In genomic region chr2:191245046-191245868, GRCh38 we compare ENCODE assay signal across 7 cellular contexts. TPM values are rescaled to one million over a fixed set of nuclear protein-coding genes. Genes with fewer than 3 reads are reported as not detected.
DNase-seq lines count a peak whose midpoint lies in the region; ATAC-seq and TF ChIP-seq lines count a peak whose summit lies in the region.

Gene MYO1B (plus strand): TSS chr2:191245404. CDS start chr2:191276896, 31,492 bp downstream.

- H3K4me1 ChIP-seq in mucosa of descending colon (ENCODE audit: low read depth) = peaks cover 16% of the 10 kb centered on the region

- intact Hi-C loops in mucosa of descending colon (cut with DNase I, micrococcal nuclease) = no loop called here

- CTCF ChIA-PET in activated CD8-positive, alpha-beta T cell treated with anti-CD3 and anti-CD28 coated beads, Interleukin-2, amount 10 ng/mL, durations not matched to agents 7 days and 5 days (lab: Charles Lee) = interaction anchor here (1.3 kb wide), 1 partner anchor 193 kb away, joined by 3 read pairs; no protein-coding TSS in a partner anchor

- peaks cover 11% of the 10 kb centered on the region for H3K4me1 Mint-ChIP-seq in activated CD8-positive, alpha-beta T cell treated with anti-CD3 and anti-CD28 coated beads, Interleukin-2, amount 10 ng/mL, durations not matched to agents 7 days and 5 days (ENCODE audit: low read depth)

- DNase-seq in NCI-H446 (lab: John Stamatoyannopoulos, UW) (peak; percentile 33 to 78), mucosa of descending colon (peak; percentile 83 to 91 (median 86))
- DNase-seq in activated CD8-positive, alpha-beta T cell treated with anti-CD3 and anti-CD28 coated beads, Interleukin-2, amount 10 ng/mL, durations not matched to agents 7 days and 5 days = peak; percentile 60
- DNase-seq in stimulated activated naive CD4-positive, alpha-beta T cell (lab: John Stamatoyannopoulos, UW) = peak; percentile 6 to 42 (median 28)

- peaks cover 22% of the 10 kb centered on the region for H3K27me3 Mint-ChIP-seq in activated CD8-positive, alpha-beta T cell treated with anti-CD3 and anti-CD28 coated beads, Interleukin-2, amount 10 ng/mL, durations not matched to agents 7 days and 5 days (ENCODE audit: low read depth)

- no peaks in the 10 kb centered on the region for H3K9me3 Mint-ChIP-seq in activated CD8-positive, alpha-beta T cell treated with anti-CD3 and anti-CD28 coated beads, Interleukin-2, amount 10 ng/mL, durations not matched to agents 7 days and 5 days (ENCODE audit: insufficient read depth)

- H3K36me3 ChIP-seq in mucosa of descending colon (ENCODE audit: low read depth) = no peaks in the 10 kb centered on the region

- no peaks in the 10 kb centered on the region for H3K36me3 Mint-ChIP-seq in activated CD8-positive, alpha-beta T cell treated with anti-CD3 and anti-CD28 coated beads, Interleukin-2, amount 10 ng/mL, durations not matched to agents 7 days and 5 days (ENCODE audit: low read depth)

- ATAC-seq in GM18861 (IDR thresholded peaks at IDR 0.05; ENCODE audit: unreplicated experiment) = peak; percentile 55
- ATAC-seq in HG03095 (IDR thresholded peaks at IDR 0.05; ENCODE audit: unreplicated experiment) = peak; percentile 51
- peak; percentile 89 for ATAC-seq in activated CD8-positive, alpha-beta T cell treated with anti-CD3 and anti-CD28 coated beads, Interleukin-2, amount 10 ng/mL, durations not matched to agents 7 days and 5 days
- peak; percentile 91 for ATAC-seq in mucosa of descending colon

- H3K4me3 Mint-ChIP-seq in activated CD8-positive, alpha-beta T cell treated with anti-CD3 and anti-CD28 coated beads, Interleukin-2, amount 10 ng/mL, durations not matched to agents 7 days and 5 days = peak within 1 kb of the TSS; percentile 72

- no peaks in the 10 kb centered on the region for H3K9me3 ChIP-seq in mucosa of descending colon

- POLR2A ChIA-PET in activated CD8-positive, alpha-beta T cell treated with anti-CD3 and anti-CD28 coated beads, Interleukin-2, amount 10 ng/mL, durations not matched to agents 7 days and 5 days (lab: Charles Lee) = interaction anchor here (1.0 kb wide), 1 partner anchor 178 kb away, joined by 3 read pairs; no protein-coding TSS in a partner anchor

- no peak within 1 kb of the TSS for H3K27ac Mint-ChIP-seq in activated CD8-positive, alpha-beta T cell treated with anti-CD3 and anti-CD28 coated beads, Interleukin-2, amount 10 ng/mL, durations not matched to agents 7 days and 5 days

- in situ Hi-C loops in endometrial microvascular endothelial cells (cut with HindIII; ENCODE audit: inconsistent ontology term, low pct_unique_long_range_greater_than_20kb, low sequenced_read_pairs) = no loop called here

- peak within 1 kb of the TSS; percentile 52 for H3K4me3 ChIP-seq in mucosa of descending colon

- TF ChIP-seq CTCF in mucosa of descending colon (IDR thresholded peaks at IDR 0.05) = peak; percentile 15

RNA-seq across cellular contexts. Expression of gene MYO1B, which starts in this region (rescaled TPM):
- 1 to 10 TPM; 2.6 to 3.4 TPM for total RNA-seq in activated CD8-positive, alpha-beta T cell treated with anti-CD3 and anti-CD28 coated beads, Interleukin-2, amount 10 ng/mL, durations not matched to agents 7 days and 5 days
- 65.4 TPM for total RNA-seq in endometrial microvascular endothelial cells (ENCODE audit: inconsistent ontology term)
- 10 to 100 TPM; 35.1 to 64.8 (median 54.6) TPM for total RNA-seq in mucosa of descending colon

Comparison
In these comparisons a context has a peak if more than half of its experiments do, and no peak if none do; other contexts are left out.
1. Peak in every context shown above with its lines: DNase-seq, ATAC-seq and H3K4me3 ChIP-seq.
2. RNA of gene MYO1B (total RNA-seq): 65.4 TPM in endometrial microvascular endothelial cells (single experiment) and 35.1 to 64.8 TPM in mucosa of descending colon; 2.6 to 3.4 TPM in activated CD8-positive, alpha-beta T cell treated with anti-CD3 and anti-CD28 coated beads, Interleukin-2, amount 10 ng/mL, durations not matched to agents 7 days and 5 days; every median in the first group is over 4 times any median in the second.
3. DNase-seq: peak in every context shown above with its lines; median percentile 86 in mucosa of descending colon; 60 in activated CD8-positive, alpha-beta T cell treated with anti-CD3 and anti-CD28 coated beads, Interleukin-2, amount 10 ng/mL, durations not matched to agents 7 days and 5 days; 56 in NCI-H446; 28 in stimulated activated naive CD4-positive, alpha-beta T cell.